In genomic region chr1:30977105-30977504, GRCh38 we compare ENCODE assay signal across 8 cellular contexts.
DNase-seq lines count a peak whose midpoint lies in the region; ATAC-seq, FAIRE-seq and TF ChIP-seq lines count a peak whose summit lies in the region.

No MANE protein-coding gene starts in this region.

- H3K4me3 Mint-ChIP-seq in activated CD4-positive, alpha-beta memory T cell treated with anti-CD3 and anti-CD28 coated beads for 36 hours, result no peak overlapping the region

- POLR2A ChIA-PET in AG04450 (lab: Yijun Ruan, JAX), result no interaction called here
- POLR2A ChIA-PET in activated CD4-positive, alpha-beta memory T cell treated with anti-CD3 and anti-CD28 coated beads for 36 hours (lab: Charles Lee), result no interaction called here

- intact Hi-C loops in activated CD4-positive, alpha-beta memory T cell treated with anti-CD3 and anti-CD28 coated beads for 36 hours (cut with micrococcal nuclease), result no loop called here

- CTCF ChIA-PET in AG04450 (lab: Charles Lee), result interaction anchor here (0.9 kb wide), 1 partner anchor 16 kb away, joined by 3 read pairs; no protein-coding TSS in a partner anchor
- CTCF ChIA-PET in activated CD4-positive, alpha-beta memory T cell treated with anti-CD3 and anti-CD28 coated beads for 36 hours (lab: Charles Lee), result interaction anchor here (1.3 kb wide), 1 partner anchor 48 kb away, joined by 4 read pairs; no protein-coding TSS in a partner anchor

- H3K36me3 Mint-ChIP-seq in activated CD4-positive, alpha-beta memory T cell treated with anti-CD3 and anti-CD28 coated beads for 36 hours, result peaks cover 47% of the 10 kb centered on the region

- ATAC-seq in HG03097 (IDR thresholded peaks at IDR 0.05; ENCODE audit: low FRiP score, unreplicated experiment), result no peak

- peak; percentile 23 for DNase-seq in AG04450 (ENCODE audit: low read depth, low spot score)
- no peak for DNase-seq in GM12892 (ENCODE audit: insufficient read length)
- no peak for DNase-seq in activated CD4-positive, alpha-beta memory T cell treated with anti-CD3 and anti-CD28 coated beads for 36 hours
- peak; percentile 26 for DNase-seq in kidney tubule cell (ENCODE audit: low spot score)
- no peak for DNase-seq in AG20443 (ENCODE audit: low spot score)
- DNase-seq in nucleus accumbens (lab: John Stamatoyannopoulos, UW), result no peak
- DNase-seq in H4 (ENCODE audit: low spot score), result no peak

- peak; percentile 21 for FAIRE-seq in GM12892 (lab: Jason Lieb, UNC)

- no peak overlapping the region for H3K4me3 ChIP-seq in AG04450 (ENCODE audit: low read depth, low read length)

- peak; percentile 46 for TF ChIP-seq CTCF in AG04450 (IDR thresholded peaks at IDR 0.05; ENCODE audit: low read depth, low read length)

- no peak overlapping the region for H3K27ac ChIP-seq in AG04450 (ENCODE audit: low read depth, low read length)

- no peaks in the 10 kb centered on the region for H3K27me3 Mint-ChIP-seq in activated CD4-positive, alpha-beta memory T cell treated with anti-CD3 and anti-CD28 coated beads for 36 hours

- peaks cover 36% of the 10 kb centered on the region for H3K4me1 Mint-ChIP-seq in activated CD4-positive, alpha-beta memory T cell treated with anti-CD3 and anti-CD28 coated beads for 36 hours (ENCODE audit: low read depth)

- peak overlapping the region; percentile 80 for H3K27ac Mint-ChIP-seq in activated CD4-positive, alpha-beta memory T cell treated with anti-CD3 and anti-CD28 coated beads for 36 hours

- H3K9me3 ChIP-seq in AG04450 (ENCODE audit: control insufficient read depth, insufficient read depth, low read length), result no peaks in the 10 kb centered on the region

- TF ChIP-seq POLR2A in GM12892 (IDR thresholded peaks at IDR 0.05; ENCODE audit: low read depth, low read length), result no peak

- no peaks in the 10 kb centered on the region for H3K27me3 ChIP-seq in AG04450 (ENCODE audit: control insufficient read depth, insufficient read depth, low read length)

- H3K9me3 Mint-ChIP-seq in activated CD4-positive, alpha-beta memory T cell treated with anti-CD3 and anti-CD28 coated beads for 36 hours, result no peaks in the 10 kb centered on the region

Comparison
In these comparisons a context has a peak if more than half of its experiments do, and no peak if none do; other contexts are left out.
1. DNase-seq: peak in AG04450 (single experiment) and kidney tubule cell (single experiment); none in GM12892 (single experiment), activated CD4-positive, alpha-beta memory T cell treated with anti-CD3 and anti-CD28 coated beads for 36 hours (single experiment), AG20443 (single experiment), nucleus accumbens (0 of 56) and H4 (single experiment).